1 cellular context compared by ENCODE assay signal in the genomic region with DNA sequence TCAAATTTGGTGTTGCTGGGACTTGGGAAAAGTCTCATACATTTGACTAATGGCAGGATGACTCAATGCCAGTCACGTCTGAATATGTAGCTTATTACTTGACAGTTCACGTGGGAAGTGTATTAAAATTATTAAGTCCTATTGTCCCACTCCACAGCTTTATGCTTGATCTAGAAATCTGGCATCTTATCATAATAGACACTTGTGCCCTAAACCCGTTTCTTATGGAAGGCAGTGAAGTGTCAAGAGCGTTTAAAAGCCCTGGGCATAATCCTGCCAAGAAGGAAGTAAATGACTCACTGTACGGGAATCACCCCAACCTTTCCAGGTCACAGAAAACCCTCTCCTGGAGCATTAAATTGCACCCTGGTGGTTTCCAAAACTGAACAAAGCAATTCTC.
TF ChIP-seq lines count a peak whose summit lies in the region.

No MANE protein-coding gene starts in this region.

TF ChIP-seq in IMR-90, 13 proteins besides CTCF, POLR2A, EP300 and RAD21:
- TF ChIP-seq MXI1 (IDR thresholded peaks at IDR 0.05; ENCODE audit: borderline replicate concordance, low read depth, low read length) (no peak), MAZ (IDR thresholded peaks at IDR 0.05; ENCODE audit: borderline replicate concordance, low read depth, low read length) (no peak), MAFK (IDR thresholded peaks at IDR 0.05; ENCODE audit: low read depth, low read length) (no peak), BHLHE40 (IDR thresholded peaks at IDR 0.05; ENCODE audit: low read depth, low read length) (no peak), CEBPB (IDR thresholded peaks at IDR 0.05; ENCODE audit: low read depth, low read length) (no peak)
